In the genomic region with DNA sequence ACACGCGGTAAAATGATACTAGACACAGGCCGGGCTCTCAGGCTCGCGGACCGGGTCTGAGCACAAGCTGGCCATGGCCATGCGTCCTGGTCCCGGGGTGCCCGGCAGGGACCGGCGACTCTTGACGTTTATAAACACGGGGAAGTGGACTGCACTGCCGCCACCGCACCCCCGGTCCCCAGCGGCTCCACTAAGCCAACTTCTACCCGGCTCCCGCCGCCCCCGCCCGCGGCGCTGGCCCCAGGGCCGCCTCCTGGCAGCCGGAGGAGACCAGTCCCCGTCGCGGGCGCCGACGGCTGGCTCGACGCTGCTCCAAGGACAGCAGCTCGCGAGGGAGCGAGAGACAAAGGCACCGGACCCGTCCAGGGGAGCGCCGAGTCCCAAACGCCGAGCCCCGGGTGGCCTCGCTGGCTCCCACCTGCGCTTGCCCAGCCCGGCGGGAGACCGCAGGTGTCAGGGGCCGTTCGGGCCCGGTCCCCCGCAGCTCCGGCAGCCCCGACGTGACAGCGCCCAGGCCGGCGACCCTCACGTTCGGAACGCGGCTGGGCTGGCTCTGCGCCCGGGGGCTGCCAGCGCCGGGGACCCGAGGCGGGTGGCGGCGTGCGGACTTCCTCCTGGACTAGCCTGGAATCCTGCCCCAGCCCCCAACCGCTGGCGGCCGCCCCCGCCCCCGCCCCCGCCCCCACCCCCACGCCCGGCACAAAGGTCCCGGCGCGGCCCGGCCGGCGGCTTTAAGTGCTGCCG, we compare ENCODE assay signal across 8 cellular contexts. TPM values are rescaled to one million over a fixed set of nuclear protein-coding genes. Genes with fewer than 3 reads are reported as not detected.
DNase-seq lines count a peak whose midpoint lies in the region; ATAC-seq, FAIRE-seq and TF ChIP-seq lines count a peak whose summit lies in the region.

No MANE protein-coding gene starts in this region.

- intact Hi-C loops in MCF 10A (cut with micrococcal nuclease) (loop anchor here (1.0 to 5.0 kb wide), 3 partner anchors 48 to 200 kb away; no protein-coding TSS in a partner anchor), spleen (cut with DNase I; ENCODE audit: low total_unique reads) (no loop called here)

- H3K4me1 ChIP-seq in keratinocyte (ENCODE audit: control insufficient read depth, extremely low read depth, insufficient read depth, low read length) (peaks cover 36% of the 10 kb centered on the region), spleen (peaks cover 46 to 89% (median 78%) of the 10 kb centered on the region in 6 donors)

- H3K9ac ChIP-seq in SU-DHL-6 (ENCODE audit: low read length) (peak overlapping the region; percentile 57), keratinocyte (ENCODE audit: control insufficient read depth, extremely low read depth, insufficient read depth, low read length) (peak overlapping the region; percentile 92)

- dilution Hi-C loops in keratinocyte (cut with MboI; ENCODE audit: extremely low pct_ligation_motif_present, low sequenced_read_pairs), result no loop called here

- peaks cover 38% of the 10 kb centered on the region for H3K4me1 Mint-ChIP-seq in MCF 10A (ENCODE audit: insufficient read depth, unreplicated experiment)

- H3K27me3 ChIP-seq in SU-DHL-6 (ENCODE audit: low read length), result no peaks in the 10 kb centered on the region
- H3K27me3 ChIP-seq in keratinocyte (ENCODE audit: control insufficient read depth, extremely low read depth, insufficient read depth, low read length), result no peaks in the 10 kb centered on the region
- no peaks in the 10 kb centered on the region for H3K27me3 ChIP-seq in spleen (replicated peaks in 1 of 7)

- POLR2A ChIA-PET in MCF 10A (lab: Yijun Ruan, JAX), result interaction anchor here (0.6 to 8.7 kb wide), 15 partner anchors 10 to 621 kb away, joined by 3 to 333 read pairs (median 5); no protein-coding TSS in a partner anchor

- H3K9me3 ChIP-seq in SU-DHL-6 (ENCODE audit: insufficient read depth, low read length), result no peaks in the 10 kb centered on the region
- no peaks in the 10 kb centered on the region for H3K9me3 ChIP-seq in keratinocyte (ENCODE audit: control insufficient read depth, low read depth, low read length)
- no peaks in the 10 kb centered on the region for H3K9me3 ChIP-seq in spleen

- peaks cover 17% of the 10 kb centered on the region for H3K36me3 Mint-ChIP-seq in MCF 10A (ENCODE audit: insufficient read depth, unreplicated experiment)

- DNase-seq in NOMO-1 treated with DMSO at 0.1 percent for 48 hours (lab: John Stamatoyannopoulos, UW; ENCODE audit: unreplicated experiment), result peak; percentile 26
- DNase-seq in NOMO-1 treated with dmso at 0.1 percent for 144 hours (lab: John Stamatoyannopoulos, UW; ENCODE audit: unreplicated experiment), result no peak
- peak; percentile 38 for DNase-seq in MCF 10A (ENCODE audit: unreplicated experiment)
- no peak for DNase-seq in keratinocyte (ENCODE audit: low read depth, low spot score)
- peak; percentile 92 for DNase-seq in spleen
- DNase-seq in NCI-H2029 (lab: John Stamatoyannopoulos, UW), result no peak

- CTCF ChIA-PET in MCF 10A (lab: Yijun Ruan, JAX), result interaction anchor here (0.9 to 1.0 kb wide), 3 partner anchors 20 to 52 kb away, joined by 3 read pairs; no protein-coding TSS in a partner anchor

- H3K4me3 ChIP-seq in SU-DHL-6 (ENCODE audit: insufficient read depth, low read length, poor library complexity, severe bottlenecking) (peak overlapping the region; percentile 62), keratinocyte (ENCODE audit: control insufficient read depth in 2 of 3, extremely low read depth in 1 of 3, insufficient read depth in 2 of 3, low read depth in 1 of 3, low read length in 3 of 3) (peak overlapping the region; percentile 84 to 97 (median 95)), spleen (peak overlapping the region; percentile 69 to 94 (median 78))

- no peak for TF ChIP-seq CTCF in SU-DHL-6 (IDR thresholded peaks at IDR 0.05; ENCODE audit: insufficient read depth, low read length, poor library complexity, severe bottlenecking)
- TF ChIP-seq CTCF in MCF 10A (IDR thresholded peaks at IDR 0.05; ENCODE audit: unreplicated experiment), result no peak
- TF ChIP-seq CTCF in keratinocyte (optimal IDR thresholded peaks at IDR 0.05 in 1 of 3, IDR thresholded peaks at IDR 0.05 in 1 of 3, conservative IDR thresholded peaks at IDR 0.05 in 1 of 3; ENCODE audit: extremely low read depth in 1 of 3, insufficient read depth in 2 of 3, low read length in 3 of 3), result no peak
- no peak for TF ChIP-seq CTCF in spleen (IDR thresholded peaks at IDR 0.05 in 8 of 11, conservative IDR thresholded peaks at IDR 0.05 in 3 of 11)

- H3K9me2 ChIP-seq in SU-DHL-6 (replicated peaks; ENCODE audit: insufficient read depth, low read length), result no peaks in the 10 kb centered on the region

- no TSS peak for BruUV-seq in MCF 10A (replicated peaks; lab: Mats Ljungman, UMichigan)

- peaks cover 4% of the 10 kb centered on the region; the same call in 1 of the 2 replicates for H3F3A ChIP-seq in SU-DHL-6 (ENCODE audit: insufficient read depth)

- no peaks in the 10 kb centered on the region for H3K27me3 Mint-ChIP-seq in MCF 10A (ENCODE audit: insufficient read depth, unreplicated experiment)

- 0 to 1% (median 0%) methylated on average over 16 to 87 of the region's 87 CpGs for WGBS in spleen, 5 donors

- H3K4me2 ChIP-seq in SU-DHL-6 (ENCODE audit: low read depth, low read length, poor library complexity, severe bottlenecking) (peak overlapping the region; percentile 57), keratinocyte (ENCODE audit: control insufficient read depth, extremely low read depth, insufficient read depth, low read depth, low read length) (peak overlapping the region; percentile 75)

- H2AFZ ChIP-seq in SU-DHL-6 (ENCODE audit: low read depth, low read length, severe bottlenecking) (peak overlapping the region; percentile 61), keratinocyte (ENCODE audit: control insufficient read depth, low read length) (no peak overlapping the region)

- H3K9me1 ChIP-seq in keratinocyte (ENCODE audit: control insufficient read depth, extremely low read depth, insufficient read depth, low read length), result no peaks in the 10 kb centered on the region

- TF ChIP-seq POLR2A in spleen (IDR thresholded peaks at IDR 0.05), result no peak

- H3K9me3 Mint-ChIP-seq in MCF 10A (ENCODE audit: unreplicated experiment), result no peaks in the 10 kb centered on the region

- H3K27ac Mint-ChIP-seq in MCF 10A (ENCODE audit: low read depth, unreplicated experiment), result peak overlapping the region; percentile 100

- H3K27ac ChIP-seq in SU-DHL-6 (ENCODE audit: low read depth, low read length) (no peak overlapping the region), keratinocyte (ENCODE audit: control insufficient read depth, insufficient read depth, low read length) (peak overlapping the region; percentile 77), spleen (peak overlapping the region; percentile 80 to 95 (median 94))

- FAIRE-seq in keratinocyte (lab: Jason Lieb, UNC), result no peak

- peak; percentile 28 for ATAC-seq in HG03064 (IDR thresholded peaks at IDR 0.05; ENCODE audit: low read depth, unreplicated experiment)

- peak overlapping the region; percentile 91 for H3K4me3 Mint-ChIP-seq in MCF 10A (ENCODE audit: unreplicated experiment)

- no peaks in the 10 kb centered on the region for H3K36me3 ChIP-seq in SU-DHL-6 (ENCODE audit: low read length)
- H3K36me3 ChIP-seq in keratinocyte (ENCODE audit: control insufficient read depth in 2 of 2, extremely low read depth in 1 of 2, insufficient read depth in 2 of 2, low read length in 2 of 2), result peaks cover 2 to 16% of the 10 kb centered on the region in 2 experiments
- H3K36me3 ChIP-seq in spleen, result no peaks in the 10 kb centered on the region

- H3K79me2 ChIP-seq in SU-DHL-6 (ENCODE audit: insufficient read depth, low read length), result no peaks in the 10 kb centered on the region
- H3K79me2 ChIP-seq in keratinocyte (ENCODE audit: control insufficient read depth, insufficient read depth, low read length), result peaks cover 84% of the 10 kb centered on the region

- H4K20me1 ChIP-seq in SU-DHL-6 (ENCODE audit: low read depth, low read length) (no peaks in the 10 kb centered on the region), keratinocyte (ENCODE audit: control insufficient read depth, extremely low read depth, insufficient read depth, low read length) (peaks cover 21% of the 10 kb centered on the region)

RNA-seq across cellular contexts. Expression of gene ITGB1, which starts 0.5 kb away (rescaled TPM):
- total RNA-seq in MCF 10A (2022) (680 and 703 TPM in 2 replicates), spleen (100 to 1,000 TPM; 242 to 555 (median 365) TPM)
- polyA plus RNA-seq in keratinocyte (1,026 to 1,445 TPM (median 1,030 TPM) in 3 replicates), spleen (10 to 100 TPM; 31.5 to 65.3 (median 54.3) TPM)
- polyA plus RNA-seq in keratinocyte (2011; ENCODE audit: low read depth), result 511 TPM
- polyA plus RNA-seq in keratinocyte (2011; cell fraction: cytosol; rRNA removed), result 420 and 664 TPM in 2 replicates
- polyA plus RNA-seq in keratinocyte (2011; cell fraction: nucleus; rRNA removed), result 1,436 and 2,106 TPM in 2 replicates
- 328 and 1,010 TPM in 2 replicates for polyA plus RNA-seq in keratinocyte (2012; ENCODE audit: low replicate concordance)
- polyA minus RNA-seq in keratinocyte, result 361 to 979 TPM (median 522 TPM) in 3 replicates
- polyA minus RNA-seq in keratinocyte (2011; cell fraction: cytosol; rRNA and poly(A)+ RNA removed), result 475 TPM
- 1,567 and 2,524 TPM in 2 replicates for polyA minus RNA-seq in keratinocyte (2011; cell fraction: nucleus; rRNA and poly(A)+ RNA removed)

Comparison
In these comparisons a context has a peak if more than half of its experiments do, and no peak if none do; other contexts are left out.
1. DNase-seq: peak in NOMO-1 treated with DMSO at 0.1 percent for 48 hours (single experiment), MCF 10A (single experiment) and spleen (single experiment); none in NOMO-1 treated with dmso at 0.1 percent for 144 hours (single experiment), keratinocyte (single experiment) and NCI-H2029 (single experiment).
2. Peak in every context shown above with its lines, with median percentiles within 50 percentile points of each other: H3K4me3 ChIP-seq.